ENCODE assay signal across 8 cellular contexts in the genomic region with DNA sequence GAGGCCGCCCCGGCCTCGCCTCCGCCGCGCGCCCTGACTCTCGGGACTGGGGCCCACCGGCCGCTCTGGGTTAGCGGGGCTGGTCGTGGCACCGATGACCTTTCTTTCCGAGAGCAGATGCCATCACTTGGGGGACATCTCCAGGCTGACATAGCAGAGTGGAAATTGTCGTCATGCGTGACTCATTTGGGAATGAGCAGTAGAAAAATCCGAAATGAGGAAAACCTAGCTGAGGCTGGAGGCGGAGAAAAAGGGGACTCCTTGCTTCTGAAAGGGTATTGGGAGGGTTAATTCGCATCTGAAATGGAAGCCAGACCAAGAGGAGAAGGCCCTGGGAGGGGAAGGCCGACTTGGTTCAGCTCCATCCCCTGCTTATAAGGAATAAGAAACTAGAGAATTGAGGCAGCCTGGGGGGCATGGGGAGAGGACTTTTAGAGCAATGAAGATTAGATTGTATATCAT. TPM values are rescaled to one million over a fixed set of nuclear protein-coding genes. Genes with fewer than 3 reads are reported as not detected.
DNase-seq lines count a peak whose midpoint lies in the region; ATAC-seq, FAIRE-seq and TF ChIP-seq lines count a peak whose summit lies in the region.

No MANE protein-coding gene starts in this region.

- peaks cover 81% of the 10 kb centered on the region for H3K27me3 ChIP-seq in left ventricle myocardium inferior (ENCODE audit: low read depth)

- H3K27ac Mint-ChIP-seq in activated T-helper 1 cell treated with anti-CD3 and anti-CD28 coated beads, Interleukin-12 subunit alpha, Interleukin-12 subunit beta, Interleukin-2, Interleukin-4 antibody, amounts not matched to agents 30 ng/mL and 10 ng/mL and 1 ng/mL, durations not matched to agents 14 hours and 24 hours and 36 hours: no peak overlapping the region

- peak overlapping the region; percentile 79 for H3K4me3 Mint-ChIP-seq in activated T-helper 1 cell treated with anti-CD3 and anti-CD28 coated beads, Interleukin-12 subunit alpha, Interleukin-12 subunit beta, Interleukin-2, Interleukin-4 antibody, amounts not matched to agents 30 ng/mL and 10 ng/mL and 1 ng/mL, durations not matched to agents 14 hours and 24 hours and 36 hours

- H3K27me3 Mint-ChIP-seq in activated T-helper 1 cell treated with anti-CD3 and anti-CD28 coated beads, Interleukin-12 subunit alpha, Interleukin-12 subunit beta, Interleukin-2, Interleukin-4 antibody, amounts not matched to agents 30 ng/mL and 10 ng/mL and 1 ng/mL, durations not matched to agents 14 hours and 24 hours and 36 hours (ENCODE audit: insufficient read depth): peaks cover 62% of the 10 kb centered on the region

- no peaks in the 10 kb centered on the region for H3K36me3 ChIP-seq in left ventricle myocardium inferior

- ATAC-seq in Right ventricle myocardium superior (ENCODE audit: poor library complexity): no peak
- no peak for ATAC-seq in GM19397 (IDR thresholded peaks at IDR 0.05; ENCODE audit: unreplicated experiment)

- H3K9me3 Mint-ChIP-seq in activated T-helper 1 cell treated with anti-CD3 and anti-CD28 coated beads, Interleukin-12 subunit alpha, Interleukin-12 subunit beta, Interleukin-2, Interleukin-4 antibody, amounts not matched to agents 30 ng/mL and 10 ng/mL and 1 ng/mL, durations not matched to agents 14 hours and 24 hours and 36 hours: no peaks in the 10 kb centered on the region

- no peak for FAIRE-seq in RCC 7860 (lab: Jason Lieb, UNC)

- H3K9me3 ChIP-seq in left ventricle myocardium inferior (replicated peaks): no peaks in the 10 kb centered on the region

- H3K27ac ChIP-seq in left ventricle myocardium inferior (replicated peaks) (no peak overlapping the region), substantia nigra (ENCODE audit: low read depth, low read length, poor library complexity, severe bottlenecking) (peak overlapping the region; percentile 62)

- no peak for TF ChIP-seq CTCF in left ventricle myocardium inferior (IDR thresholded peaks at IDR 0.05; ENCODE audit: borderline replicate concordance)

- intact Hi-C loops in left ventricle myocardium inferior (cut with micrococcal nuclease) (no loop called here), Right ventricle myocardium superior (cut with DNase I) (no loop called here)
- intact Hi-C loops in activated T-helper 1 cell treated with anti-CD3 and anti-CD28 coated beads, Interleukin-12 subunit alpha, Interleukin-12 subunit beta, Interleukin-2, Interleukin-4 antibody, amounts not matched to agents 30 ng/mL and 10 ng/mL and 1 ng/mL, durations not matched to agents 14 hours and 24 hours and 36 hours (cut with micrococcal nuclease): loop anchor here (1.0 to 10.0 kb wide), 4 partner anchors 14 to 440 kb away; a partner anchor contains a TSS

- H3K4me1 Mint-ChIP-seq in activated T-helper 1 cell treated with anti-CD3 and anti-CD28 coated beads, Interleukin-12 subunit alpha, Interleukin-12 subunit beta, Interleukin-2, Interleukin-4 antibody, amounts not matched to agents 30 ng/mL and 10 ng/mL and 1 ng/mL, durations not matched to agents 14 hours and 24 hours and 36 hours (ENCODE audit: low read depth): peaks cover 12% of the 10 kb centered on the region

- peaks cover 15% of the 10 kb centered on the region for H3K4me1 ChIP-seq in left ventricle myocardium inferior

- DNase-seq in left ventricle myocardium inferior: no peak
- DNase-seq in Right ventricle myocardium superior: no peak
- no peak for DNase-seq in activated T-helper 1 cell treated with anti-CD3 and anti-CD28 coated beads, Interleukin-12 subunit alpha, Interleukin-12 subunit beta, Interleukin-2, Interleukin-4 antibody, amounts not matched to agents 30 ng/mL and 10 ng/mL and 1 ng/mL, durations not matched to agents 14 hours and 24 hours and 36 hours (ENCODE audit: low spot score)
- peak; percentile 57 for DNase-seq in iPS-NIHi7 (ENCODE audit: extremely low spot score)
- peak in 3 of 49 donors; percentile 36 to 92 (median 40) for DNase-seq in substantia nigra (lab: John Stamatoyannopoulos, UW)
- DNase-seq in RCC 7860 (ENCODE audit: low spot score): no peak
- no peak for DNase-seq in DMS153 (lab: John Stamatoyannopoulos, UW)

- no peaks in the 10 kb centered on the region for H3K36me3 Mint-ChIP-seq in activated T-helper 1 cell treated with anti-CD3 and anti-CD28 coated beads, Interleukin-12 subunit alpha, Interleukin-12 subunit beta, Interleukin-2, Interleukin-4 antibody, amounts not matched to agents 30 ng/mL and 10 ng/mL and 1 ng/mL, durations not matched to agents 14 hours and 24 hours and 36 hours (ENCODE audit: low read depth)

- H3K4me3 ChIP-seq in left ventricle myocardium inferior: peak overlapping the region; percentile 74

RNA-seq across cellular contexts. Expression of a gene that starts 0.4 kb away (rescaled TPM):
- 0.19 TPM for total RNA-seq in left ventricle myocardium inferior
- 0.73 TPM for total RNA-seq in Right ventricle myocardium superior
- total RNA-seq in activated T-helper 1 cell treated with anti-CD3 and anti-CD28 coated beads, Interleukin-12 subunit alpha, Interleukin-12 subunit beta, Interleukin-2, Interleukin-4 antibody, amounts not matched to agents 30 ng/mL and 10 ng/mL and 1 ng/mL, durations not matched to agents 14 hours and 24 hours and 36 hours: 0.34 and 0.49 TPM in 2 replicates
